In genomic region chr4:519203-519651, GRCh38 we compare ENCODE assay signal across 22 cellular contexts. TPM values are rescaled to one million over a fixed set of nuclear protein-coding genes. Genes with fewer than 3 reads are reported as not detected.
A peak's percentile ranks its signal among the peaks of the same experiment; 100 is the strongest.
DNase-seq lines count a peak whose midpoint lies in the region; ATAC-seq and TF ChIP-seq lines count a peak whose summit lies in the region.
"Had no signal": no experiment of that assay in that cellular context is flagged by ENCODE, and none has a peak within 500 bp of the region (broad histone marks: within the 10 kb centered on the region; RNA-seq: fewer than 3 reads in every experiment).

No MANE protein-coding gene starts in this region.

- no peak for TF ChIP-seq POLR2A in testis (IDR thresholded peaks at IDR 0.05)

- 92% methylated on average over 15 to 16 of the region's 16 CpGs for WGBS in testis, 2 donors

- H3K27ac ChIP-seq in RWPE1 (peak overlapping the region; percentile 97), testis (no peak overlapping the region)
- H3K27ac ChIP-seq: BLaER1, SJCRH30 had no signal

- no peaks in the 10 kb centered on the region for H3K9me3 ChIP-seq in testis
- H3K9me3 ChIP-seq: BLaER1 had no signal

- H3K27me3 ChIP-seq in testis, result no peaks in the 10 kb centered on the region
- H3K27me3 ChIP-seq: BLaER1, SJCRH30 had no signal

- H3K4me1 ChIP-seq in testis, result no peaks in the 10 kb centered on the region
- H3K4me1 ChIP-seq: BLaER1, SJCRH30 had no signal

- ATAC-seq in esophagus mucosa (peak; percentile 93), HG02852 (IDR thresholded peaks at IDR 0.05; ENCODE audit: unreplicated experiment) (no peak)
- ATAC-seq: CD8-positive, alpha-beta T cell had no signal

- no peak overlapping the region for H3K4me3 ChIP-seq in testis
- H3K4me3 ChIP-seq: BLaER1, SJCRH30 had no signal

- POLR2A ChIA-PET in RWPE1 (lab: Yijun Ruan, JAX; ENCODE audit: low non-redundant PET), result interaction anchor here (0.5 kb wide), 1 partner anchor 8 kb away, joined by 6 read pairs; no protein-coding TSS in a partner anchor

- intact Hi-C loops in posterior vena cava (cut with DNase I) (no loop called here), testis (cut with DNase I; ENCODE audit: low total_unique reads) (no loop called here)

- peak; percentile 3 for DNase-seq in NCI-H1092 (lab: John Stamatoyannopoulos, UW)
- no peak for DNase-seq in NCI-H1092 treated with DMSO at 0.1 percent for 48 hours (lab: John Stamatoyannopoulos, UW)
- DNase-seq in RWPE1 (ENCODE audit: low spot score), result peak; percentile 44
- DNase-seq in posterior vena cava (ENCODE audit: low spot score), result peak; percentile 72
- no peak for DNase-seq in testis
- no peak for DNase-seq in activated CD4-positive, alpha-beta T cell treated with anti-CD3 and anti-CD28 coated beads for 1 hour
- DNase-seq: CD8-positive, alpha-beta T cell; IMR-90; Kasumi-1; MM.1S; NCI-H1105 treated with DMSO at 0.1 percent for 48 hours; NCI-H1694 treated with DMSO at 0.1 percent for 48 hours; NCI-H526 treated with DMSO at 0.1 percent for 48 hours; OCI-M1; SJCRH30; SW 1271 had no signal

- CTCF ChIA-PET in RWPE1 (lab: Yijun Ruan, JAX), result interaction anchor here (0.6 kb wide), 1 partner anchor 13 kb away, joined by 4 read pairs; no protein-coding TSS in a partner anchor

- TF ChIP-seq CTCF in RWPE1 (conservative IDR thresholded peaks at IDR 0.05; ENCODE audit: low read depth) (no peak), testis (IDR thresholded peaks at IDR 0.05) (no peak)

- no peaks in the 10 kb centered on the region for H3K36me3 ChIP-seq in testis (ENCODE audit: low read depth, missing control alignments)

RNA-seq across cellular contexts. Expression of gene PIGG, which starts 20.2 kb away (rescaled TPM):
- total RNA-seq in esophagus mucosa (29.1 TPM), posterior vena cava (10 to 100 TPM; 32.7 to 42.8 TPM), testis (10 to 100 TPM; 86.9 to 93.4 TPM)
- polyA plus RNA-seq in testis (ENCODE audit: insufficient read depth, low read depth, low replicate concordance), result 49.8 TPM

RNA-seq across cellular contexts. Expression of gene ZNF721, which starts 20.3 kb away (rescaled TPM):
- total RNA-seq in esophagus mucosa (12.8 TPM), posterior vena cava (10 to 100 TPM; 17.4 to 20.4 TPM), testis (10 to 100 TPM; 44.2 to 60.7 TPM)
- 14.1 TPM for polyA plus RNA-seq in testis (ENCODE audit: insufficient read depth, low read depth, low replicate concordance)

RNA-seq across cellular contexts. Expression of gene TMEM271, which starts 56.9 kb away (rescaled TPM):
- not detected for total RNA-seq in esophagus mucosa
- total RNA-seq in posterior vena cava, result not detected
- 1 to 10 TPM; 1.7 TPM for total RNA-seq in testis
- polyA plus RNA-seq in testis (ENCODE audit: insufficient read depth, low read depth, low replicate concordance), result 0.37 TPM
- total RNA-seq: A172; CD8-positive, alpha-beta T cell; HT1080; IMR-90; RPMI7951 had no signal
- polyA plus RNA-seq: IMR-90 had no signal

Comparison
In these comparisons a context has a peak if more than half of its experiments do, and no peak if none do; other contexts are left out.
1. DNase-seq: peak in NCI-H1092 (single experiment), RWPE1 (single experiment) and posterior vena cava (single experiment); none in NCI-H1092 treated with DMSO at 0.1 percent for 48 hours (single experiment), testis (single experiment) and activated CD4-positive, alpha-beta T cell treated with anti-CD3 and anti-CD28 coated beads for 1 hour (single experiment).